Comparison of ENCODE assay signal across 18 cellular contexts in genomic region chr17:57819273-57819672, GRCh38. TPM values are rescaled to one million over a fixed set of nuclear protein-coding genes. Genes with fewer than 3 reads are reported as not detected.
DNase-seq lines count a peak whose midpoint lies in the region; ATAC-seq and TF ChIP-seq lines count a peak whose summit lies in the region.
"Had no signal": no experiment of that assay in that cellular context is flagged by ENCODE, and none has a peak within 500 bp of the region (broad histone marks: within the 10 kb centered on the region; RNA-seq: fewer than 3 reads in every experiment).

No MANE protein-coding gene starts in this region.

- no peaks in the 10 kb centered on the region for H3K27me3 Mint-ChIP-seq in neural crest cell (ENCODE audit: low read depth)

- H3K4me3 ChIP-seq in epithelial cell of esophagus (ENCODE audit: low read length) = no peak overlapping the region
- H3K4me3 ChIP-seq in spleen = no peak overlapping the region
- H3K4me3 ChIP-seq: BLaER1 had no signal

- H3K27ac Mint-ChIP-seq in neural crest cell (ENCODE audit: unreplicated experiment) = peak overlapping the region; percentile 12
- H3K27ac Mint-ChIP-seq: H9 had no signal

- H3K36me3 ChIP-seq in spleen = no peaks in the 10 kb centered on the region
- H3K36me3 ChIP-seq: BLaER1 had no signal

- H3K36me3 Mint-ChIP-seq in neural crest cell (ENCODE audit: low read depth) = no peaks in the 10 kb centered on the region

- TF ChIP-seq POLR2A in spleen (IDR thresholded peaks at IDR 0.05) = no peak

- peaks cover 12% of the 10 kb centered on the region for H3K4me1 Mint-ChIP-seq in neural crest cell

- no peaks in the 10 kb centered on the region for H3K4me1 ChIP-seq in spleen

- TF ChIP-seq CTCF in epithelial cell of esophagus (IDR thresholded peaks at IDR 0.05; ENCODE audit: insufficient read depth, low read depth, low read length, missing control alignments) (no peak), neural crest cell (conservative IDR thresholded peaks at IDR 0.05) (no peak), spleen (IDR thresholded peaks at IDR 0.05 in 8 of 11, conservative IDR thresholded peaks at IDR 0.05 in 3 of 11) (no peak)

- H3K27ac ChIP-seq in spleen = no peak overlapping the region
- H3K27ac ChIP-seq: 22Rv1, BLaER1, HL-60 had no signal

- peak; percentile 38 for DNase-seq in NCI-H1436 (lab: John Stamatoyannopoulos, UW)
- DNase-seq in NCI-H1436 treated with DMSO at 0.1 percent for 48 hours (lab: John Stamatoyannopoulos, UW) = no peak
- DNase-seq in NCI-H69 (lab: John Stamatoyannopoulos, UW) = peak; percentile 60
- peak; percentile 66 for DNase-seq in epithelial cell of esophagus (ENCODE audit: low read depth)
- DNase-seq in neural crest cell (ENCODE audit: low read depth, low spot score) = no peak
- no peak for DNase-seq in spleen
- no peak for DNase-seq in activated CD4-positive, alpha-beta T cell treated with anti-CD3 and anti-CD28 coated beads, Interleukin-2, amount 50 U/mL, for 4 hours
- DNase-seq: DMS153, EL, H9, KG1, NCI-H1105, NCI-H2029, NCI-H524 had no signal

- intact Hi-C loops in spleen (cut with DNase I; ENCODE audit: low total_unique reads) = no loop called here

- H3K9me3 Mint-ChIP-seq in neural crest cell = no peaks in the 10 kb centered on the region
- H3K9me3 Mint-ChIP-seq: H9 had no signal

- H3K27me3 ChIP-seq in spleen (replicated peaks in 1 of 7) = peaks cover 0 to 6% (median 0%) of the 10 kb centered on the region in 7 donors
- H3K27me3 ChIP-seq: BLaER1 had no signal

- 75 to 84% (median 81%) methylated on average over 2 of the region's 2 CpGs for WGBS in spleen, 5 donors

- ATAC-seq in HG03039 (IDR thresholded peaks at IDR 0.05; ENCODE audit: unreplicated experiment) = no peak

- H3K9me3 ChIP-seq in spleen = no peaks in the 10 kb centered on the region
- H3K9me3 ChIP-seq: BLaER1 had no signal

- H3K4me3 Mint-ChIP-seq in neural crest cell = no peak overlapping the region
- H3K4me3 Mint-ChIP-seq: H9 had no signal

RNA-seq across cellular contexts. Expression of gene MRPS23, which starts 30.6 kb away (rescaled TPM):
- total RNA-seq in neural crest cell (50.0 and 63.0 TPM in 2 replicates), spleen (10 to 100 TPM in 6 of 7 donors, 1 to 10 TPM in 1; 7.3 to 26.4 (median 22.4) TPM)
- 10 to 100 TPM; 13.9 to 29.2 (median 28.6) TPM for polyA plus RNA-seq in spleen

Comparison
In these comparisons a context has a peak if more than half of its experiments do, and no peak if none do; other contexts are left out.
1. DNase-seq: peak in NCI-H1436 (single experiment), NCI-H69 (single experiment) and epithelial cell of esophagus (single experiment); none in NCI-H1436 treated with DMSO at 0.1 percent for 48 hours (single experiment), neural crest cell (single experiment), spleen (single experiment) and activated CD4-positive, alpha-beta T cell treated with anti-CD3 and anti-CD28 coated beads, Interleukin-2, amount 50 U/mL, for 4 hours (0 of 2).